Comparison of ENCODE assay signal across 1 cellular context in genomic region chr10:38054361-38054797, GRCh38.
TF ChIP-seq lines count a peak whose summit lies in the region.

No MANE protein-coding gene starts in this region.

TF ChIP-seq in A549, 52 proteins besides CTCF, POLR2A, EP300 and RAD21 (continued from another document):
- no peak for TF ChIP-seq BCL3 (IDR thresholded peaks at IDR 0.05)
- no peak for TF ChIP-seq CHD2 (IDR thresholded peaks at IDR 0.05; ENCODE audit: low read length, partially characterized antibody)
- TF ChIP-seq ZFP36 (IDR thresholded peaks at IDR 0.05; ENCODE audit: borderline replicate concordance, partially characterized antibody) = no peak
- no peak for TF ChIP-seq ZSCAN20 (CRISPR knock-in tag; IDR thresholded peaks at IDR 0.05)
- no peak for TF ChIP-seq TP53 (CRISPR knock-in tag; IDR thresholded peaks at IDR 0.05)
- no peak for TF ChIP-seq REST (IDR thresholded peaks at IDR 0.05)
- no peak for TF ChIP-seq MAZ (IDR thresholded peaks at IDR 0.05; ENCODE audit: borderline replicate concordance, low read depth, low read length)
- TF ChIP-seq KDM5A (IDR thresholded peaks at IDR 0.05) = no peak
- no peak for TF ChIP-seq FOSL2 (IDR thresholded peaks at IDR 0.05)
- TF ChIP-seq FOSL2 (CRISPR knock-in tag; IDR thresholded peaks at IDR 0.05) = no peak
- no peak for TF ChIP-seq GATA3 (IDR thresholded peaks at IDR 0.05; ENCODE audit: borderline replicate concordance)
- no peak for TF ChIP-seq KDM1A (IDR thresholded peaks at IDR 0.05; ENCODE audit: low read depth)
- no peak for TF ChIP-seq TFCP2L1 (CRISPR knock-in tag; IDR thresholded peaks at IDR 0.05)
- TF ChIP-seq CHD4 (IDR thresholded peaks at IDR 0.05; ENCODE audit: borderline replicate concordance) = no peak
- TF ChIP-seq RARB (CRISPR knock-in tag; IDR thresholded peaks at IDR 0.05) = no peak
- TF ChIP-seq RFX5 (IDR thresholded peaks at IDR 0.05) = no peak
- TF ChIP-seq EHMT2 (IDR thresholded peaks at IDR 0.05; ENCODE audit: low read depth) = no peak
